In genomic region chr3:24640330-24640877, GRCh38 we compare ENCODE assay signal across 8 cellular contexts.
DNase-seq lines count a peak whose midpoint lies in the region; ATAC-seq and TF ChIP-seq lines count a peak whose summit lies in the region.

No MANE protein-coding gene starts in this region.

- H3K9me3 ChIP-seq in RWPE2 (ENCODE audit: severe bottlenecking) (no peaks in the 10 kb centered on the region), tibial artery (no peaks in the 10 kb centered on the region)

- intact Hi-C loops in left cardiac atrium (cut with DNase I) = loop anchor here in 1 of 2 donors (5.0 to 10.0 kb wide), 2 partner anchors 376 to 453 kb away; no protein-coding TSS in a partner anchor
- intact Hi-C loops in tibial artery (cut with DNase I; ENCODE audit: low total_unique reads) = no loop called here
- intact Hi-C loops in posterior vena cava (cut with DNase I) = no loop called here

- H3K4me3 ChIP-seq in RWPE2 (ENCODE audit: severe bottlenecking) (no peak overlapping the region), tibial artery (no peak overlapping the region)

- ATAC-seq in RWPE2 (ENCODE audit: low read depth) (peak; percentile 82), left cardiac atrium (peak; percentile 47 to 79), HG02759 (IDR thresholded peaks at IDR 0.05; ENCODE audit: unreplicated experiment) (no peak)

- H3K27me3 ChIP-seq in RWPE2 (ENCODE audit: insufficient read depth, poor library complexity, severe bottlenecking) = no peaks in the 10 kb centered on the region
- H3K27me3 ChIP-seq in tibial artery = no peaks in the 10 kb centered on the region

- H3K27ac ChIP-seq in RWPE2 (ENCODE audit: poor library complexity, severe bottlenecking) (no peak overlapping the region), tibial artery (no peak overlapping the region)

- TF ChIP-seq CTCF in RWPE2 (IDR thresholded peaks at IDR 0.05; ENCODE audit: poor library complexity, severe bottlenecking) (peak; percentile 86), tibial artery (IDR thresholded peaks at IDR 0.05) (peak; percentile 38 to 47)

- peak; percentile 27 for DNase-seq in SIG-M5 treated with dmso at 0.1 percent for 504 hours (lab: John Stamatoyannopoulos, UW; ENCODE audit: unreplicated experiment)
- DNase-seq in SIG-M5 (lab: John Stamatoyannopoulos, UW) = no peak
- DNase-seq in RWPE2 (ENCODE audit: low spot score) = no peak
- DNase-seq in left cardiac atrium = no peak
- DNase-seq in tibial artery = no peak
- no peak for DNase-seq in activated CD4-positive, alpha-beta T cell treated with anti-CD3 and anti-CD28 coated beads for 4 hours
- no peak for DNase-seq in posterior vena cava (ENCODE audit: low spot score)

- no peaks in the 10 kb centered on the region for H3K4me1 ChIP-seq in RWPE2 (ENCODE audit: insufficient read depth, poor library complexity, severe bottlenecking)
- H3K4me1 ChIP-seq in tibial artery = peaks cover 0 to 14% (median 5%) of the 10 kb centered on the region in 4 donors

- H3K36me3 ChIP-seq in RWPE2 (ENCODE audit: low read depth) = no peaks in the 10 kb centered on the region
- H3K36me3 ChIP-seq in tibial artery = no peaks in the 10 kb centered on the region
